In the genomic region with DNA sequence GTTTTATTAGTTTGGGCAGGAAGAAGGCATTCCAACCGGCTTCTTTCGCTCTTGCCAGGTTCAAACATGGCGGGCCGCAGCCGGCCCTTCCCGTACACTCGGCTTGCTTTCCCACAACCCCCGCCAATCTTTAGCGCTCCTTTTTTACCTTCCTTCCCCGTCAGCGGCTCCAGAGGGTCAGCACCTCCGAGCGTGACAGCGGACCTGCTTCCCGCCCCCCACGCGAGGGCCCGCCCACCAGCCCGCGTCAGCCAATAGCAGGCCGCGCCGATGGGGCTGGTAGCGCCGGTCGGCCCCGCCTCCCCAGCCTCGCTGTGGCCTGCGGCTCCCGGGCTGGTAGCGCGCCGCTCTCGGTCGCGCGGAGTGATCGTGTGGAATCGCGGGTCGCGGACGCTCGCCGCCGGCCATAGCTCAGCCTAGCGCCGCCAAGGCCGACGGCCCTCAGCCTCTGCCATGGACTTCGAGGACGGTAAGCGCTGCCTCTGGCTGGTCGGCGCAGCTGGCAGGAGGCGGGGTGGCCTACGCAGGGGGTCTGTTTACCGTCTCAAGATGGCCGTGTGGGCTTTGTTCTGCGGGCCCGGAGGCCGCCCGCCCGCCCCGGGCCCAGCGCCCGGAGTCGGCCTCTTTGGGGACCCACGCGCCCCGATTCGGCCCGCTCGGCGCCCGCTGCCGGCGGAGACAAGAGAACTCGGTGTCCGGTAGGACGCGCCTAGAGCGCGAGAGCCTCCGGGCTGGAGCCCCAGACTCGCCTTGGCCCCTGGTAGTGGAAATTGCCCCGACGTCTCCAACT, we compare ENCODE assay signal across 8 cellular contexts. TPM values are rescaled to one million over a fixed set of nuclear protein-coding genes. Genes with fewer than 3 reads are reported as not detected.
A peak's percentile ranks its signal among the peaks of the same experiment; 100 is the strongest.
DNase-seq lines count a peak whose midpoint lies in the region; ATAC-seq, FAIRE-seq and TF ChIP-seq lines count a peak whose summit lies in the region.

A gene with protein sequence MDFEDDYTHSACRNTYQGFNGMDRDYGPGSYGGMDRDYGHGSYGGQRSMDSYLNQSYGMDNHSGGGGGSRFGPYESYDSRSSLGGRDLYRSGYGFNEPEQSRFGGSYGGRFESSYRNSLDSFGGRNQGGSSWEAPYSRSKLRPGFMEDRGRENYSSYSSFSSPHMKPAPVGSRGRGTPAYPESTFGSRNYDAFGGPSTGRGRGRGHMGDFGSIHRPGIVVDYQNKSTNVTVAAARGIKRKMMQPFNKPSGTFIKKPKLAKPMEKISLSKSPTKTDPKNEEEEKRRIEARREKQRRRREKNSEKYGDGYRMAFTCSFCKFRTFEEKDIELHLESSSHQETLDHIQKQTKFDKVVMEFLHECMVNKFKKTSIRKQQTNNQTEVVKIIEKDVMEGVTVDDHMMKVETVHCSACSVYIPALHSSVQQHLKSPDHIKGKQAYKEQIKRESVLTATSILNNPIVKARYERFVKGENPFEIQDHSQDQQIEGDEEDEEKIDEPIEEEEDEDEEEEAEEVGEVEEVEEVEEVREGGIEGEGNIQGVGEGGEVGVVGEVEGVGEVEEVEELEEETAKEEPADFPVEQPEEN (plus strand): TSS at position 306 of the 790 bp plus-strand sequence. CDS start 148 bp downstream, at position 454.

- H3K27me3 ChIP-seq in breast epithelium = no peaks in the 10 kb centered on the region
- H3K27me3 ChIP-seq in small intestine (ENCODE audit: control insufficient read depth in 2 of 2, insufficient read depth in 2 of 2, low read length in 2 of 2) = no peaks in the 10 kb centered on the region

- TF ChIP-seq POLR2A in breast epithelium (IDR thresholded peaks at IDR 0.05) = peak; percentile 93

- DNase-seq in ACHN (peak; percentile 94), NCI-H2196 treated with DMSO at 0.1 percent for 48 hours (lab: John Stamatoyannopoulos, UW; ENCODE audit: unreplicated experiment) (peak; percentile 97), breast epithelium (ENCODE audit: low spot score in 2 of 2) (peak; percentile 94 to 95), iPS-NIHi11 (ENCODE audit: low spot score) (peak; percentile 100), small intestine (peak; percentile 96)

- WGBS in small intestine, 3 donors = 0 to 1% (median 1%) methylated on average over 56 to 88 of the region's 88 CpGs

- H3K4me1 ChIP-seq in breast epithelium (no peaks in the 10 kb centered on the region), small intestine (ENCODE audit: control insufficient read depth in 2 of 2, insufficient read depth in 1 of 2, low read depth in 1 of 2, low read length in 1 of 2) (peaks cover 3 to 5% of the 10 kb centered on the region in 2 donors)

- H3K9me3 ChIP-seq in breast epithelium (no peaks in the 10 kb centered on the region), small intestine (ENCODE audit: control insufficient read depth, low read depth) (no peaks in the 10 kb centered on the region)

- peak within 1 kb of the TSS; percentile 96 for H3K27ac ChIP-seq in VCaP
- peak within 1 kb of the TSS; percentile 97 to 98 for H3K27ac ChIP-seq in breast epithelium
- peak within 1 kb of the TSS; percentile 98 to 99 for H3K27ac ChIP-seq in small intestine (ENCODE audit: low read depth in 1 of 2, low read length in 1 of 2)

- intact Hi-C loops in breast epithelium (cut with DNase I; ENCODE audit: low total_unique reads) = loop anchor here (5.0 kb wide), 1 partner anchor 188 kb away; no protein-coding TSS in a partner anchor

- in situ Hi-C loops in ACHN (cut with HindIII; ENCODE audit: low pct_ligation_motif_present, low pct_unique_long_range_greater_than_20kb, low sequenced_read_pairs) = no loop called here

- ATAC-seq in GM18868 (IDR thresholded peaks at IDR 0.05; ENCODE audit: unreplicated experiment) (peak; percentile 95), HG03108 (IDR thresholded peaks at IDR 0.05; ENCODE audit: unreplicated experiment) (peak; percentile 97)

- FAIRE-seq in small intestine (lab: Jason Lieb, UNC) = no peak

- H3K36me3 ChIP-seq in breast epithelium = no peaks in the 10 kb centered on the region
- peaks cover 0 to 2% of the 10 kb centered on the region in 2 donors for H3K36me3 ChIP-seq in small intestine (ENCODE audit: control insufficient read depth in 2 of 2, insufficient read depth in 2 of 2, low read length in 2 of 2)

- H3K4me3 ChIP-seq in breast epithelium (peak within 1 kb of the TSS; percentile 83 to 95 (median 85)), small intestine (ENCODE audit: low read depth in 1 of 2, low read length in 2 of 2) (peak within 1 kb of the TSS; percentile 84 to 95)

- TF ChIP-seq CTCF in VCaP (conservative IDR thresholded peaks at IDR 0.05) = 0 out of 2 replicates have a peak, but pooled peaks have one; percentile 9
- no peak for TF ChIP-seq CTCF in breast epithelium (IDR thresholded peaks at IDR 0.05)

RNA-seq across cellular contexts. Expression of the gene that starts here (rescaled TPM):
- total RNA-seq in breast epithelium = 10 to 100 TPM; 21.9 to 31.3 (median 23.6) TPM
- 10 to 100 TPM; 11.3 to 22.4 (median 15.1) TPM for polyA plus RNA-seq in small intestine

Comparison
In these comparisons a context has a peak if more than half of its experiments do, and no peak if none do; other contexts are left out.
1. Peak in every context shown above with its lines: DNase-seq, ATAC-seq, H3K4me3 ChIP-seq and H3K27ac ChIP-seq.